In genomic region chr3:146067048-146067447, GRCh38 we compare ENCODE assay signal across 19 cellular contexts.
DNase-seq lines count a peak whose midpoint lies in the region; ATAC-seq and TF ChIP-seq lines count a peak whose summit lies in the region.
"Had no signal": no experiment of that assay in that cellular context is flagged by ENCODE, and none has a peak within 500 bp of the region (broad histone marks: within the 10 kb centered on the region; RNA-seq: fewer than 3 reads in every experiment).

No MANE protein-coding gene starts in this region.

- H2AK5ac ChIP-seq in trophoblast cell (ENCODE audit: low read length): no peak overlapping the region

- H3K14ac ChIP-seq in trophoblast cell (ENCODE audit: low read length): no peak overlapping the region

- no peaks in the 10 kb centered on the region for H4K20me1 ChIP-seq in GM23338 (replicated peaks; ENCODE audit: insufficient read depth)

- ATAC-seq in GM19455 (IDR thresholded peaks at IDR 0.05; ENCODE audit: unreplicated experiment) (no peak), GM23338 (no peak)
- ATAC-seq: activated naive CD4-positive, alpha-beta T cell treated with anti-CD3 and anti-CD28 coated beads, Interleukin-2, amount 50 U/mL, for 72 hours; naive thymus-derived CD8-positive, alpha-beta T cell; WTC11 had no signal

- no peak overlapping the region for H3K4me3 ChIP-seq in fibroblast of mammary gland (ENCODE audit: control insufficient read depth, low read depth, low read length)
- no peak overlapping the region for H3K4me3 ChIP-seq in trophoblast cell (ENCODE audit: low read depth, low read length)
- H3K4me3 ChIP-seq in GM23338: no peak overlapping the region
- H3K4me3 ChIP-seq: right lobe of liver had no signal

- no peak overlapping the region for H4K91ac ChIP-seq in trophoblast cell (ENCODE audit: low read depth, low read length)

- no peak overlapping the region for H2BK5ac ChIP-seq in trophoblast cell (ENCODE audit: low read depth, low read length, poor library complexity)

- H3K27me3 Mint-ChIP-seq in type B pancreatic cell: no peaks in the 10 kb centered on the region
- H3K27me3 Mint-ChIP-seq in GM23338 (ENCODE audit: insufficient read depth, low read depth, poor library complexity): no peaks in the 10 kb centered on the region

- no peak overlapping the region for H3K23ac ChIP-seq in trophoblast cell (ENCODE audit: low read length)

- TF ChIP-seq CTCF in fibroblast of mammary gland (conservative IDR thresholded peaks at IDR 0.05; ENCODE audit: control insufficient read depth, insufficient read depth, low read depth, low read length) (no peak), type B pancreatic cell (conservative IDR thresholded peaks at IDR 0.05) (no peak), GM23338 (conservative IDR thresholded peaks at IDR 0.05; ENCODE audit: low read depth in 2 of 2) (no peak)

- no peak overlapping the region for H3K18ac ChIP-seq in trophoblast cell (ENCODE audit: low read length)

- no peaks in the 10 kb centered on the region for H3K9me2 ChIP-seq in GM23338 (ENCODE audit: insufficient read depth)

- H3K9ac ChIP-seq in trophoblast cell (ENCODE audit: low read length): no peak overlapping the region

- no peak overlapping the region for H3K4ac ChIP-seq in trophoblast cell (ENCODE audit: low read depth, low read length)

- no peak overlapping the region for H2BK12ac ChIP-seq in trophoblast cell (ENCODE audit: low read length)

- WGBS in trophoblast cell (ENCODE audit: extremely low coverage, insufficient coverage, insufficient read length): no CpG with 5 or more reads among the region's 3 CpGs

- H3K9me3 Mint-ChIP-seq in type B pancreatic cell (no peaks in the 10 kb centered on the region), GM23338 (no peaks in the 10 kb centered on the region)
- H3K9me3 Mint-ChIP-seq: activated naive CD4-positive, alpha-beta T cell treated with anti-CD3 and anti-CD28 coated beads, Interleukin-2, amount 50 U/mL, for 72 hours; naive thymus-derived CD8-positive, alpha-beta T cell; WTC11 had no signal

- peaks cover 4% of the 10 kb centered on the region for H3K36me3 Mint-ChIP-seq in type B pancreatic cell
- no peaks in the 10 kb centered on the region; the same call in 2 of the 3 replicates for H3K36me3 Mint-ChIP-seq in GM23338 (ENCODE audit: low read depth)
- H3K36me3 Mint-ChIP-seq: activated naive CD4-positive, alpha-beta T cell treated with anti-CD3 and anti-CD28 coated beads, Interleukin-2, amount 50 U/mL, for 72 hours; naive thymus-derived CD8-positive, alpha-beta T cell had no signal

- no peak overlapping the region for H4K12ac ChIP-seq in trophoblast cell (ENCODE audit: low read depth, low read length)

- H3K27me3 ChIP-seq in trophoblast cell (ENCODE audit: insufficient read depth, low read length) (no peaks in the 10 kb centered on the region), GM23338 (ENCODE audit: insufficient read depth) (no peaks in the 10 kb centered on the region)
- H3K27me3 ChIP-seq: right lobe of liver had no signal

- peak; percentile 84 for DNase-seq in EL
- peak; percentile 2 for DNase-seq in RKO (ENCODE audit: low spot score)
- DNase-seq in fibroblast of mammary gland (ENCODE audit: low read depth): peak; percentile 94
- peak; percentile 48 to 92 for DNase-seq in trophoblast cell
- DNase-seq in type B pancreatic cell (ENCODE audit: extremely low spot score, unreplicated experiment): no peak
- DNase-seq in T1000 (lab: John Stamatoyannopoulos, UW): no peak
- no peak for DNase-seq in GM23338 (ENCODE audit: low spot score)
- DNase-seq: activated CD8-positive, alpha-beta memory T cell treated with anti-CD3 and anti-CD28 coated beads, Interleukin-2, amount 50 U/mL, for 4 hours; Calu3; dermis blood vessel endothelial cell; KG1; naive thymus-derived CD8-positive, alpha-beta T cell; NCI-H187; NK-92 treated with Interleukin-12 subunit alpha and Interleukin-12 subunit beta, amount 100 ng/mL, for 24 hours; right lobe of liver; substantia nigra had no signal

- no peaks in the 10 kb centered on the region for H3K9me3 ChIP-seq in trophoblast cell (ENCODE audit: insufficient read depth, low read depth, low read length)
- H3K9me3 ChIP-seq: right lobe of liver had no signal

- H3K4me2 ChIP-seq in trophoblast cell (ENCODE audit: low read length) (no peak overlapping the region), GM23338 (no peak overlapping the region)

- no peaks in the 10 kb centered on the region for H3K79me1 ChIP-seq in trophoblast cell (ENCODE audit: low read length)

- H3K4me1 ChIP-seq in trophoblast cell (ENCODE audit: control insufficient read depth in 1 of 2, insufficient read depth in 2 of 2, low read length in 2 of 2): no peaks in the 10 kb centered on the region
- no peaks in the 10 kb centered on the region for H3K4me1 ChIP-seq in GM23338 (ENCODE audit: insufficient read depth)
- H3K4me1 ChIP-seq: right lobe of liver had no signal

- H3F3A ChIP-seq in GM23338 (replicated peaks; ENCODE audit: low read depth): no peaks in the 10 kb centered on the region

- H3K27ac Mint-ChIP-seq in type B pancreatic cell: no peak overlapping the region
- H3K27ac Mint-ChIP-seq in GM23338: no peak overlapping the region
- H3K27ac Mint-ChIP-seq: naive thymus-derived CD8-positive, alpha-beta T cell; WTC11 had no signal

- no peak overlapping the region for H4K8ac ChIP-seq in trophoblast cell (ENCODE audit: low read depth, low read length)

- H3K27ac ChIP-seq in trophoblast cell (ENCODE audit: low read depth, low read length) (no peak overlapping the region), GM23338 (ENCODE audit: low read depth) (no peak overlapping the region)
- H3K27ac ChIP-seq: right lobe of liver had no signal

- H2BK120ac ChIP-seq in trophoblast cell (ENCODE audit: insufficient read depth, low read length, poor library complexity): no peak overlapping the region

- peaks cover 0 to 4% of the 10 kb centered on the region in 2 experiments for H3K36me3 ChIP-seq in trophoblast cell (ENCODE audit: control insufficient read depth in 1 of 2, insufficient read depth in 2 of 2, low read length in 2 of 2)
- H3K36me3 ChIP-seq in GM23338 (ENCODE audit: insufficient read depth): no peaks in the 10 kb centered on the region
- H3K36me3 ChIP-seq: right lobe of liver had no signal

- peaks cover 4% of the 10 kb centered on the region for H3K4me1 Mint-ChIP-seq in type B pancreatic cell (ENCODE audit: unreplicated experiment)
- peaks cover 7% of the 10 kb centered on the region; the same call in 2 of the 3 replicates for H3K4me1 Mint-ChIP-seq in GM23338
- H3K4me1 Mint-ChIP-seq: naive thymus-derived CD8-positive, alpha-beta T cell had no signal

- no peak overlapping the region for H3K4me3 Mint-ChIP-seq in type B pancreatic cell
- no peak overlapping the region for H3K4me3 Mint-ChIP-seq in GM23338
- H3K4me3 Mint-ChIP-seq: naive thymus-derived CD8-positive, alpha-beta T cell; WTC11 had no signal

- H2AFZ ChIP-seq in trophoblast cell (ENCODE audit: insufficient read depth, low read length, poor library complexity): no peak overlapping the region
- H2AFZ ChIP-seq in GM23338: no peak overlapping the region

- H3K79me2 ChIP-seq in trophoblast cell (ENCODE audit: control insufficient read depth, insufficient read depth, low read length, poor library complexity): no peaks in the 10 kb centered on the region
- no peaks in the 10 kb centered on the region for H3K79me2 ChIP-seq in GM23338 (replicated peaks; ENCODE audit: insufficient read depth)

TF ChIP-seq in GM23338, 12 proteins besides CTCF, POLR2A, EP300 and RAD21 (continues in another document):
- TF ChIP-seq EZH2 (IDR thresholded peaks at IDR 0.05; ENCODE audit: low read depth, unreplicated experiment) (no peak), REST (IDR thresholded peaks at IDR 0.05; ENCODE audit: unreplicated experiment) (no peak), ETS1 (IDR thresholded peaks at IDR 0.05) (no peak), NANOG (IDR thresholded peaks at IDR 0.05; ENCODE audit: borderline replicate concordance) (no peak), ZNF331 (CRISPR knock-in tag; IDR thresholded peaks at IDR 0.05; ENCODE audit: low read depth) (no peak), JUNB (IDR thresholded peaks at IDR 0.05; ENCODE audit: unreplicated experiment) (no peak), POLR2AphosphoS5 (IDR thresholded peaks at IDR 0.05; ENCODE audit: low read depth) (no peak), EZH2phosphoT487 (IDR thresholded peaks at IDR 0.05; ENCODE audit: unreplicated experiment) (no peak), STAT1 (IDR thresholded peaks at IDR 0.05; ENCODE audit: unreplicated experiment) (no peak), CREB1 (CRISPR knock-in tag; IDR thresholded peaks at IDR 0.05; ENCODE audit: low read depth) (no peak)

Comparison
In these comparisons a context has a peak if more than half of its experiments do, and no peak if none do; other contexts are left out.
1. DNase-seq: peak in EL (single experiment), RKO (single experiment), fibroblast of mammary gland (single experiment) and trophoblast cell (2 of 2); none in type B pancreatic cell (single experiment), T1000 (single experiment) and GM23338 (single experiment).